ENCODE assay signal across 28 cellular contexts in the genomic region with DNA sequence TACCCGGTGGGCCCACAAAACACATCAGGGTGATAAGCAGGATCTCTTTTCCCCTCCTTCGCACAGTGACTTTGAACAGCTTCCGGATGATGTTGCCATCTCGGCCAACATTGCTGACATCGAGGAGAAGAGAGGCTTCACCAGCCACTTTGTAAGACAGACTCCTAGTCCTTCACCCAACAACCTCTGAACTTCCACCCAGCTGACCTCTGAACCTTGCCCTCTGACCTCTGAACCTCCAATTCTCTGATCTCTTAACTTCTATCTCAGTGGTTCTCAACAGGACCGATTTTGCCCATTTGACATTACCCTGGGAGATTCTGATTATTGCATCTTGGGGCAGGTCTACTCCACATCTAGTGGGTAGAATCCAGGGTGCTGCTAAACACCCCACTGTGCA. TPM values are rescaled to one million over a fixed set of nuclear protein-coding genes. Genes with fewer than 3 reads are reported as not detected.
"Had no signal": no experiment of that assay in that cellular context is flagged by ENCODE, and none has a peak within 500 bp of the region (broad histone marks: within the 10 kb centered on the region; RNA-seq: fewer than 3 reads in every experiment).

No MANE protein-coding gene starts in this region.

- H3K4me3 Mint-ChIP-seq: activated CD4-positive, alpha-beta memory T cell treated with anti-CD3 and anti-CD28 coated beads for 36 hours; activated naive CD8-positive, alpha-beta T cell; immature natural killer cell; mesothelial cell of epicardium; naive thymus-derived CD8-positive, alpha-beta T cell; stimulated activated naive CD8-positive, alpha-beta T cell treated with anti-CD3 and anti-CD28 coated beads, Interleukin-15, amount 100 ng/mL, for 72 hours had no signal

- DNase-seq: activated CD4-positive, alpha-beta memory T cell treated with anti-CD3 and anti-CD28 coated beads for 36 hours; activated CD4-positive, alpha-beta T cell treated with anti-CD3 and anti-CD28 coated beads for 4 hours; activated naive CD4-positive, alpha-beta T cell; activated T-cell treated with anti-CD3 and anti-CD28 coated beads for 4 hours; brain microvascular endothelial cell; central memory CD4-positive, alpha-beta T cell; effector memory CD4-positive, alpha-beta T cell; glutamatergic neuron; immature natural killer cell; kidney glomerular epithelial cell; left lung; naive thymus-derived CD8-positive, alpha-beta T cell; ovary; stimulated activated CD4-positive, alpha-beta T cell treated with anti-CD3 and anti-CD28 coated beads, Interleukin-4, amount 100 ng/mL, for 24 hours; stimulated activated naive CD8-positive, alpha-beta T cell treated with anti-CD3 and anti-CD28 coated beads, Interleukin-15, amount 100 ng/mL, for 72 hours; T-helper 9 cell; tibial artery had no signal

- H3K27me3 Mint-ChIP-seq: activated CD4-positive, alpha-beta memory T cell treated with anti-CD3 and anti-CD28 coated beads for 36 hours; activated naive CD8-positive, alpha-beta T cell; stimulated activated naive CD8-positive, alpha-beta T cell treated with anti-CD3 and anti-CD28 coated beads, Interleukin-15, amount 100 ng/mL, for 72 hours had no signal

- H3K27ac Mint-ChIP-seq: activated CD4-positive, alpha-beta memory T cell treated with anti-CD3 and anti-CD28 coated beads for 36 hours; activated naive CD8-positive, alpha-beta T cell; immature natural killer cell; mesothelial cell of epicardium; naive thymus-derived CD8-positive, alpha-beta T cell; stimulated activated naive CD8-positive, alpha-beta T cell treated with anti-CD3 and anti-CD28 coated beads, Interleukin-15, amount 100 ng/mL, for 72 hours had no signal

- H3K36me3 Mint-ChIP-seq: activated CD4-positive, alpha-beta memory T cell treated with anti-CD3 and anti-CD28 coated beads for 36 hours; activated naive CD8-positive, alpha-beta T cell; immature natural killer cell; mesothelial cell of epicardium; naive thymus-derived CD8-positive, alpha-beta T cell had no signal

- H3K9me3 Mint-ChIP-seq: activated CD4-positive, alpha-beta memory T cell treated with anti-CD3 and anti-CD28 coated beads for 36 hours; immature natural killer cell; mesothelial cell of epicardium; stimulated activated naive CD8-positive, alpha-beta T cell treated with anti-CD3 and anti-CD28 coated beads, Interleukin-15, amount 100 ng/mL, for 72 hours had no signal

- H3K4me1 Mint-ChIP-seq: mesothelial cell of epicardium had no signal

- H3K27ac ChIP-seq: adrenal gland, ascending aorta, brain microvascular endothelial cell, esophagus muscularis mucosa, hepatocyte, ovary, prostate gland, tibial artery had no signal

- ATAC-seq: left lung; naive thymus-derived CD8-positive, alpha-beta T cell; stimulated activated naive CD8-positive, alpha-beta T cell treated with anti-CD3 and anti-CD28 coated beads, Interleukin-15, amount 100 ng/mL, for 72 hours had no signal

RNA-seq across cellular contexts. Expression of gene NCF4, which starts 3.2 kb away (rescaled TPM):
- total RNA-seq: dermis microvascular lymphatic vessel endothelial cell, lung microvascular endothelial cell, mesothelial cell of epicardium had no signal

RNA-seq across cellular contexts. Expression of gene PVALB, which starts 47.1 kb away (rescaled TPM):
- total RNA-seq: activated CD4-positive, alpha-beta memory T cell treated with anti-CD3 and anti-CD28 coated beads for 36 hours; ascending aorta; dermis microvascular lymphatic vessel endothelial cell; esophagus muscularis mucosa; frontal cortex; hepatocyte; lung microvascular endothelial cell; mesothelial cell of epicardium; naive thymus-derived CD8-positive, alpha-beta T cell; T-helper 1 cell treated with Interleukin-12 subunit alpha and Interleukin-12 subunit beta and Interleukin-4 antibody, amounts not matched to agents 30 ng/mL and 1 ng/mL, for 36 hours had no signal
